8 cellular contexts compared by ENCODE assay signal in the genomic region with DNA sequence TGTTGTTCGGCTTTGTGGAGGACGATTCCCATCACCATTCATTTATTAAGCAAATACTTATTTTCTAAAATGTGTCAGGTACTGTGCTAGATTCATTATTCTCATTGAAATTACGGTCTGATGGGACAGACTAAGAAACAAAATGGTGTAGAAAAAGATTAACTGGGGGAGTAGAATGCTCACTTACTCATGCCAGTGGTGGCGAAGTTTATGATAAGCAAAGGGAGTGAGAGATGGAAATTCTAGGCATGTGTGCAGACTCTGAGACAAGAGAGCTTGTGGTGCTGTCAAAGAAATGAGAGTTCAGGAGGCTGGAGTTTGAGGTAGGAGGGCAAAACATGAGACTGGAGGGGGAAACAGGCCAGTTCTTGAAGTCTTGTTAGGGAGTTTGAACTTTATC. TPM values are rescaled to one million over a fixed set of nuclear protein-coding genes. Genes with fewer than 3 reads are reported as not detected.
DNase-seq lines count a peak whose midpoint lies in the region; ATAC-seq and TF ChIP-seq lines count a peak whose summit lies in the region.

No MANE protein-coding gene starts in this region.

- DNase-seq in GM12865 (ENCODE audit: low read depth) (no peak), SK-N-MC (ENCODE audit: low read depth, low spot score) (no peak), fibroblast of the aortic adventitia (ENCODE audit: low read depth) (no peak), gastrocnemius medialis (no peak), lower leg skin (ENCODE audit: low spot score in 2 of 2) (no peak), NCI-H1092 (lab: John Stamatoyannopoulos, UW) (no peak), NCI-H2029 treated with DMSO at 0.1 percent for 48 hours (lab: John Stamatoyannopoulos, UW) (no peak)

- TF ChIP-seq POLR2A in gastrocnemius medialis (IDR thresholded peaks at IDR 0.05) (no peak), lower leg skin (IDR thresholded peaks at IDR 0.05) (no peak)

- intact Hi-C loops in gastrocnemius medialis (cut with DNase I; ENCODE audit: low total_unique reads) (loop anchor here (2.0 kb wide), 2 partner anchors 19 to 243 kb away; a partner anchor contains a TSS), lower leg skin (cut with DNase I; ENCODE audit: low total_unique reads) (no loop called here)

- TF ChIP-seq CTCF in GM12865 (IDR thresholded peaks at IDR 0.05; ENCODE audit: insufficient read depth, low read depth, low read length, missing control alignments) (no peak), fibroblast of the aortic adventitia (IDR thresholded peaks at IDR 0.05; ENCODE audit: insufficient read depth, low read length) (no peak), gastrocnemius medialis (IDR thresholded peaks at IDR 0.05 in 4 of 5, conservative IDR thresholded peaks at IDR 0.05 in 1 of 5) (no peak), lower leg skin (IDR thresholded peaks at IDR 0.05) (no peak)

- ATAC-seq in gastrocnemius medialis (no peak), HG03159 (IDR thresholded peaks at IDR 0.05; ENCODE audit: unreplicated experiment) (no peak)

- H3K9me3 ChIP-seq in SK-N-MC (ENCODE audit: low read depth, low read length), result no peaks in the 10 kb centered on the region
- H3K9me3 ChIP-seq in gastrocnemius medialis, result no peaks in the 10 kb centered on the region

- H3K36me3 ChIP-seq in SK-N-MC (ENCODE audit: insufficient read depth, low read length), result peaks cover 16% of the 10 kb centered on the region; the same call in 1 of the 2 replicates
- peaks cover 0 to 28% of the 10 kb centered on the region in 2 donors for H3K36me3 ChIP-seq in gastrocnemius medialis

- 40 to 42% methylated on average over 4 of the region's 4 CpGs for WGBS in lower leg skin, 2 donors

- H3K27ac ChIP-seq in SK-N-MC, result no peak overlapping the region
- peak overlapping the region in 2 of 4 donors; percentile 94 to 95 for H3K27ac ChIP-seq in gastrocnemius medialis

- in situ Hi-C loops in gastrocnemius medialis (cut with MboI; ENCODE audit: low sequenced_read_pairs in 4 of 4), result loop anchor here in 2 of 4 donors (25.0 kb wide), 1 partner anchor 284 kb away; a partner anchor contains a TSS

- no peaks in the 10 kb centered on the region for H3K27me3 ChIP-seq in gastrocnemius medialis

- peaks cover 5 to 12% of the 10 kb centered on the region in 2 donors for H3K4me1 ChIP-seq in gastrocnemius medialis

- H3K9ac ChIP-seq in SK-N-MC (ENCODE audit: insufficient read length), result peak overlapping the region; percentile 41

- H3K4me3 ChIP-seq in GM12865 (ENCODE audit: low read depth, low read length) (peak overlapping the region; percentile 76), SK-N-MC (peak overlapping the region; percentile 95), fibroblast of the aortic adventitia (ENCODE audit: low read depth, low read length) (peak overlapping the region; percentile 97), gastrocnemius medialis (peak overlapping the region; percentile 81 to 99 (median 98)), lower leg skin (ENCODE audit: low read depth, poor library complexity, severe bottlenecking) (no peak overlapping the region)

RNA-seq across cellular contexts. Expression of a gene that starts 0.9 kb away (rescaled TPM):
- total RNA-seq in fibroblast of the aortic adventitia (ENCODE audit: low replicate concordance) (23.6 and 25.1 TPM in 2 replicates), gastrocnemius medialis (100 to 1,000 TPM in 1 of 4 donors, 10 to 100 TPM in 3; 44.5 to 103 (median 85.4) TPM), lower leg skin (100 to 1,000 TPM in 2 of 4 donors, 10 to 100 TPM in 2; 73.3 to 177 (median 108) TPM)

RNA-seq across cellular contexts. Expression of a gene that starts 19.1 kb away (rescaled TPM):
- total RNA-seq in fibroblast of the aortic adventitia (ENCODE audit: low replicate concordance) (8.5 and 9.7 TPM in 2 replicates), gastrocnemius medialis (10 to 100 TPM; 12.3 to 21.5 (median 14.9) TPM), lower leg skin (10 to 100 TPM in 3 of 4 donors, 1 to 10 TPM in 1; 8.6 to 15.2 (median 12.6) TPM)
